Comparison of ENCODE assay signal across 9 cellular contexts in the genomic region with DNA sequence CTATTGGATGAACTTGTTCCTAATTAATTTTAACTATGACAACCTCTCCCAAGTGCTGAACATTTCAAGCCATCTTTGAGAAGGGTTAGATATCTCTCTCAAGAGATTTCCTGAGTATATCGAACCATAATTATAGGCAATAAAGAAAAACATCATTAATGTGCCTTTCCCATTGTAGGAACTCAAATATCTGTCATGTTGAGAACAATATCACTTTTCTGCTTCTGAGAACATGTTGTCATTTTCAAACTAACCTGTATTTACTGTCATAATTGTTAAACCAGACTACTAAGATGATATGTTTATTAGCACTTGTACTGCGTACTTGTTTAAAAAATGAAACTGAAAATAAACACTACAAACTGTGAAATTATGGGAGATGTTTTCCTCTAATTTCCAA.
DNase-seq lines count a peak whose midpoint lies in the region; ATAC-seq lines count a peak whose summit lies in the region.
"Had no signal": no experiment of that assay in that cellular context is flagged by ENCODE, and none has a peak within 500 bp of the region (broad histone marks: within the 10 kb centered on the region; RNA-seq: fewer than 3 reads in every experiment).

No MANE protein-coding gene starts in this region.

- H3K27ac Mint-ChIP-seq in stimulated activated naive CD8-positive, alpha-beta T cell treated with anti-CD3 and anti-CD28 coated beads, Interleukin-15, Interleukin-2, amounts not matched to agents 100 ng/mL and 50 ng/mL, for 24 hours, result peak overlapping the region; percentile 26
- no peak overlapping the region for H3K27ac Mint-ChIP-seq in stimulated activated naive CD8-positive, alpha-beta T cell treated with anti-CD3 and anti-CD28 coated beads, Interleukin-15, amount 100 ng/mL, for 72 hours
- H3K27ac Mint-ChIP-seq in activated naive CD8-positive, alpha-beta T cell treated with anti-CD3 and anti-CD28 coated beads, Interleukin-2, amount 50 U/mL, for 24 hours, result peak overlapping the region; percentile 10
- H3K27ac Mint-ChIP-seq: neural progenitor cell had no signal

- peaks cover 7% of the 10 kb centered on the region for H3K36me3 Mint-ChIP-seq in stimulated activated naive CD8-positive, alpha-beta T cell treated with anti-CD3 and anti-CD28 coated beads, Interleukin-15, Interleukin-2, amounts not matched to agents 100 ng/mL and 50 ng/mL, for 24 hours (ENCODE audit: low read depth)
- peaks cover 5% of the 10 kb centered on the region for H3K36me3 Mint-ChIP-seq in activated naive CD8-positive, alpha-beta T cell treated with anti-CD3 and anti-CD28 coated beads, Interleukin-2, amount 50 U/mL, for 24 hours (ENCODE audit: low read depth)
- H3K36me3 Mint-ChIP-seq: neural progenitor cell had no signal

- H3K27me3 Mint-ChIP-seq in stimulated activated naive CD8-positive, alpha-beta T cell treated with anti-CD3 and anti-CD28 coated beads, Interleukin-15, Interleukin-2, amounts not matched to agents 100 ng/mL and 50 ng/mL, for 24 hours, result no peaks in the 10 kb centered on the region
- no peaks in the 10 kb centered on the region for H3K27me3 Mint-ChIP-seq in stimulated activated naive CD8-positive, alpha-beta T cell treated with anti-CD3 and anti-CD28 coated beads, Interleukin-15, amount 100 ng/mL, for 72 hours
- no peaks in the 10 kb centered on the region for H3K27me3 Mint-ChIP-seq in activated naive CD8-positive, alpha-beta T cell treated with anti-CD3 and anti-CD28 coated beads, Interleukin-2, amount 50 U/mL, for 24 hours

- H3K9me3 Mint-ChIP-seq in stimulated activated naive CD8-positive, alpha-beta T cell treated with anti-CD3 and anti-CD28 coated beads, Interleukin-15, Interleukin-2, amounts not matched to agents 100 ng/mL and 50 ng/mL, for 24 hours, result no peaks in the 10 kb centered on the region
- H3K9me3 Mint-ChIP-seq in stimulated activated naive CD8-positive, alpha-beta T cell treated with anti-CD3 and anti-CD28 coated beads, Interleukin-15, amount 100 ng/mL, for 72 hours, result no peaks in the 10 kb centered on the region
- H3K9me3 Mint-ChIP-seq in activated naive CD8-positive, alpha-beta T cell treated with anti-CD3 and anti-CD28 coated beads, Interleukin-2, amount 50 U/mL, for 24 hours, result no peaks in the 10 kb centered on the region
- H3K9me3 Mint-ChIP-seq: neural progenitor cell had no signal

- ATAC-seq in stimulated activated naive CD8-positive, alpha-beta T cell treated with anti-CD3 and anti-CD28 coated beads, Interleukin-15, amount 100 ng/mL, for 72 hours, result no peak
- ATAC-seq in activated naive CD8-positive, alpha-beta T cell treated with anti-CD3 and anti-CD28 coated beads, Interleukin-2, amount 50 U/mL, for 24 hours, result no peak
- no peak for ATAC-seq in GM21390 (IDR thresholded peaks at IDR 0.05; ENCODE audit: unreplicated experiment)
- ATAC-seq in HG03280 (IDR thresholded peaks at IDR 0.05; ENCODE audit: unreplicated experiment), result no peak

- H3K4me1 Mint-ChIP-seq in stimulated activated naive CD8-positive, alpha-beta T cell treated with anti-CD3 and anti-CD28 coated beads, Interleukin-15, Interleukin-2, amounts not matched to agents 100 ng/mL and 50 ng/mL, for 24 hours (ENCODE audit: low read depth), result peaks cover 76% of the 10 kb centered on the region
- peaks cover 72% of the 10 kb centered on the region for H3K4me1 Mint-ChIP-seq in stimulated activated naive CD8-positive, alpha-beta T cell treated with anti-CD3 and anti-CD28 coated beads, Interleukin-15, amount 100 ng/mL, for 72 hours
- peaks cover 76% of the 10 kb centered on the region for H3K4me1 Mint-ChIP-seq in activated naive CD8-positive, alpha-beta T cell treated with anti-CD3 and anti-CD28 coated beads, Interleukin-2, amount 50 U/mL, for 24 hours

- peak overlapping the region; percentile 75 for H3K4me3 Mint-ChIP-seq in stimulated activated naive CD8-positive, alpha-beta T cell treated with anti-CD3 and anti-CD28 coated beads, Interleukin-15, Interleukin-2, amounts not matched to agents 100 ng/mL and 50 ng/mL, for 24 hours
- no peak overlapping the region for H3K4me3 Mint-ChIP-seq in stimulated activated naive CD8-positive, alpha-beta T cell treated with anti-CD3 and anti-CD28 coated beads, Interleukin-15, amount 100 ng/mL, for 72 hours
- H3K4me3 Mint-ChIP-seq in activated naive CD8-positive, alpha-beta T cell treated with anti-CD3 and anti-CD28 coated beads, Interleukin-2, amount 50 U/mL, for 24 hours, result peak overlapping the region; percentile 50
- H3K4me3 Mint-ChIP-seq: neural progenitor cell had no signal

- no peak for DNase-seq in stimulated activated naive CD8-positive, alpha-beta T cell treated with anti-CD3 and anti-CD28 coated beads, Interleukin-15, amount 100 ng/mL, for 72 hours
- DNase-seq in activated naive CD8-positive, alpha-beta T cell treated with anti-CD3 and anti-CD28 coated beads, Interleukin-2, amount 50 U/mL, for 24 hours, result no peak
- DNase-seq in midbrain (lab: John Stamatoyannopoulos, UW) (peak; percentile 53), cerebellar nuclear complex (lab: John Stamatoyannopoulos, UW) (no peak), SKM-1 treated with dmso at 0.1 percent for 144 hours (lab: John Stamatoyannopoulos, UW; ENCODE audit: unreplicated experiment) (no peak)

Comparison
In these comparisons a context has a peak if more than half of its experiments do, and no peak if none do; other contexts are left out.
1. H3K27ac Mint-ChIP-seq: peak in stimulated activated naive CD8-positive, alpha-beta T cell treated with anti-CD3 and anti-CD28 coated beads, Interleukin-15, Interleukin-2, amounts not matched to agents 100 ng/mL and 50 ng/mL, for 24 hours (single experiment) and activated naive CD8-positive, alpha-beta T cell treated with anti-CD3 and anti-CD28 coated beads, Interleukin-2, amount 50 U/mL, for 24 hours (single experiment); none in stimulated activated naive CD8-positive, alpha-beta T cell treated with anti-CD3 and anti-CD28 coated beads, Interleukin-15, amount 100 ng/mL, for 72 hours (0 of 2).
2. H3K4me3 Mint-ChIP-seq: peak in stimulated activated naive CD8-positive, alpha-beta T cell treated with anti-CD3 and anti-CD28 coated beads, Interleukin-15, Interleukin-2, amounts not matched to agents 100 ng/mL and 50 ng/mL, for 24 hours (single experiment) and activated naive CD8-positive, alpha-beta T cell treated with anti-CD3 and anti-CD28 coated beads, Interleukin-2, amount 50 U/mL, for 24 hours (single experiment); none in stimulated activated naive CD8-positive, alpha-beta T cell treated with anti-CD3 and anti-CD28 coated beads, Interleukin-15, amount 100 ng/mL, for 72 hours (0 of 2).